ENCODE assay signal across 8 cellular contexts in genomic region chr15:75903331-75904240, GRCh38. TPM values are rescaled to one million over a fixed set of nuclear protein-coding genes. Genes with fewer than 3 reads are reported as not detected.
DNase-seq lines count a peak whose midpoint lies in the region; ATAC-seq and TF ChIP-seq lines count a peak whose summit lies in the region.

Gene FBXO22, plus strand, starts transcription at chr15:75903878. Its CDS starts 86 bp downstream, at chr15:75903964.

- H3K27me3 ChIP-seq in upper lobe of right lung: no peaks in the 10 kb centered on the region

- H3K36me3 ChIP-seq in upper lobe of right lung: no peaks in the 10 kb centered on the region

- ATAC-seq in HG02798 (IDR thresholded peaks at IDR 0.05; ENCODE audit: poor library complexity, unreplicated experiment) (peak; percentile 96), left cardiac atrium (peak; percentile 99 to 100), upper lobe of right lung (peak; percentile 99)

- TF ChIP-seq CTCF in GM13977 (IDR thresholded peaks at IDR 0.05; ENCODE audit: extremely low read depth, insufficient read depth, missing control alignments) (no peak), progenitor cell of endocrine pancreas (IDR thresholded peaks at IDR 0.05; ENCODE audit: unreplicated experiment) (no peak), upper lobe of right lung (IDR thresholded peaks at IDR 0.05) (no peak)

- peak within 1 kb of the TSS; percentile 82 for H3K27ac ChIP-seq in upper lobe of right lung

- peaks cover 32% of the 10 kb centered on the region for H3K4me1 Mint-ChIP-seq in T-helper 1 cell treated with Interleukin-12 subunit alpha and Interleukin-12 subunit beta and Interleukin-4 antibody, amounts not matched to agents 30 μg/mL and 1 μg/mL, for 36 hours (ENCODE audit: low read depth)
- H3K4me1 Mint-ChIP-seq in progenitor cell of endocrine pancreas (ENCODE audit: low read depth): peaks cover 17% of the 10 kb centered on the region

- peaks cover 14% of the 10 kb centered on the region for H3K4me1 ChIP-seq in upper lobe of right lung

- in situ Hi-C loops in GM13977 (cut with MboI; ENCODE audit: low pct_unique_long_range_greater_than_20kb, low sequenced_read_pairs, unreplicated experiment): no loop called here

- no peaks in the 10 kb centered on the region for H3K9me3 ChIP-seq in upper lobe of right lung

- DNase-seq in GM13977 (ENCODE audit: low spot score) (peak; percentile 86), NCI-H1417 treated with DMSO at 0.1 percent for 48 hours (lab: John Stamatoyannopoulos, UW) (peak; percentile 68), amniotic stem cell (lab: John Stamatoyannopoulos, UW) (peak; percentile 66), left cardiac atrium (peak; percentile 93), progenitor cell of endocrine pancreas (ENCODE audit: low spot score, unreplicated experiment) (peak; percentile 83), upper lobe of right lung (peak; percentile 96)

- no peaks in the 10 kb centered on the region for H3K9me3 Mint-ChIP-seq in T-helper 1 cell treated with Interleukin-12 subunit alpha and Interleukin-12 subunit beta and Interleukin-4 antibody, amounts not matched to agents 30 μg/mL and 1 μg/mL, for 36 hours
- no peaks in the 10 kb centered on the region for H3K9me3 Mint-ChIP-seq in progenitor cell of endocrine pancreas (ENCODE audit: low read depth)

- peak within 1 kb of the TSS; percentile 95 for H3K4me3 Mint-ChIP-seq in T-helper 1 cell treated with Interleukin-12 subunit alpha and Interleukin-12 subunit beta and Interleukin-4 antibody, amounts not matched to agents 30 μg/mL and 1 μg/mL, for 36 hours
- peak within 1 kb of the TSS; percentile 99 for H3K4me3 Mint-ChIP-seq in progenitor cell of endocrine pancreas (ENCODE audit: low read depth)

- H3K27me3 Mint-ChIP-seq in T-helper 1 cell treated with Interleukin-12 subunit alpha and Interleukin-12 subunit beta and Interleukin-4 antibody, amounts not matched to agents 30 μg/mL and 1 μg/mL, for 36 hours (ENCODE audit: low read depth): no peaks in the 10 kb centered on the region
- no peaks in the 10 kb centered on the region for H3K27me3 Mint-ChIP-seq in progenitor cell of endocrine pancreas

- intact Hi-C loops in left cardiac atrium (cut with DNase I): loop anchor here in 1 of 2 donors (5.0 kb wide), 1 partner anchor 56 kb away; no protein-coding TSS in a partner anchor
- intact Hi-C loops in upper lobe of right lung (cut with DNase I): no loop called here

- peak within 1 kb of the TSS; percentile 95 for H3K27ac Mint-ChIP-seq in T-helper 1 cell treated with Interleukin-12 subunit alpha and Interleukin-12 subunit beta and Interleukin-4 antibody, amounts not matched to agents 30 μg/mL and 1 μg/mL, for 36 hours
- H3K27ac Mint-ChIP-seq in progenitor cell of endocrine pancreas: peak within 1 kb of the TSS; percentile 100

- H3K36me3 Mint-ChIP-seq in T-helper 1 cell treated with Interleukin-12 subunit alpha and Interleukin-12 subunit beta and Interleukin-4 antibody, amounts not matched to agents 30 μg/mL and 1 μg/mL, for 36 hours (ENCODE audit: low read depth): peaks cover 16% of the 10 kb centered on the region
- peaks cover 10% of the 10 kb centered on the region for H3K36me3 Mint-ChIP-seq in progenitor cell of endocrine pancreas (ENCODE audit: insufficient read depth)

- peak within 1 kb of the TSS; percentile 88 for H3K4me3 ChIP-seq in upper lobe of right lung

RNA-seq across cellular contexts. Expression of gene FBXO22, which starts in this region (rescaled TPM):
- total RNA-seq in left cardiac atrium: 10 to 100 TPM; 16.6 to 17.3 TPM
- 42.9 and 43.6 TPM in 2 replicates for total RNA-seq in progenitor cell of endocrine pancreas
- 22.2 TPM for total RNA-seq in upper lobe of right lung

Comparison
In these comparisons a context has a peak if more than half of its experiments do, and no peak if none do; other contexts are left out.
1. Peak in every context shown above with its lines: DNase-seq, ATAC-seq, H3K4me3 ChIP-seq and H3K27ac ChIP-seq.